Comparison of ENCODE assay signal across 7 cellular contexts in the genomic region with DNA sequence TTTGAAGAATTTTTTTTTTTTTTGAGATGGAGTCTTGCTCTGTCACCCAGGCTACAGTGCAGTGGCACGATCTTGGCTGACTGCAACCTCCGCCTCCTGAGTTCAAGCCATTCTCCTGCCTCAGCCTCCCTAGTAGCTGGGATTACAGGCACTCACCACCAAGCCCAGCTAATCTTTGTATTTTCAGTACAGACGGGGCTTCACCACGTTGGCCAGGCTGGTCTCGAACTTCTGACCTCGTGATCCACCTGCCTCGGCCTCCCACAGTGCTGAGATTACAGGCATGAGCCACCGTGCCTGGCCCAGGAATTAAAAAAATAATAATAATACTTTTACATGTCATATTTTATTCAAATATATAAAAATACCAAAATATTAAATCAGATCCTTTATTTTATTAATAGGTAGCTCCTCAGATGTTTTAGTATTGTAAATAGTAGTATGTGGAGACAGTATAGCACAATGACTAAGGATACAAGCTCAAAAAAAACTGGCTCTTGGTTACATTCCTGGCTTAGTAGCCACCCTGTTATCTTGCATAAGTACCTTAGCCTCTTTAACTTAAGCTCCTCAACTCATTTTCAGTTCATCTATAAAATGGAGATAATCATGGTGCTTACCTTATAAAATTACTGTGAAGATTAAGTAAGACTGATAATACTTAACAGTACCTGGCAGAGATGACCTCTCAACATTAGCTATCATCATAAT. TPM values are rescaled to one million over a fixed set of nuclear protein-coding genes. Genes with fewer than 3 reads are reported as not detected.
DNase-seq lines count a peak whose midpoint lies in the region; ATAC-seq, FAIRE-seq and TF ChIP-seq lines count a peak whose summit lies in the region.
"Not testable (repeated sequence)": the region's sequence is repeated elsewhere in the genome, so short reads cannot be mapped to it uniquely, and the experiment has no call there.

No MANE protein-coding gene starts in this region.

- not testable (repeated sequence) for H3K27me3 ChIP-seq in adipocyte (replicated peaks; ENCODE audit: control insufficient read depth, insufficient read depth, low read length); bronchial epithelial cell (ENCODE audit: control insufficient read depth, insufficient read depth, low read length); left lung

- DNase-seq in AG20443 (ENCODE audit: low spot score) (peak; percentile 29), GM03348 (ENCODE audit: low spot score) (peak; percentile 57), NCI-H226 (peak; percentile 63), adipocyte (ENCODE audit: low read depth) (peak; percentile 37), bronchial epithelial cell (ENCODE audit: low read depth) (peak; percentile 17), fibroblast of mammary gland (ENCODE audit: low read depth) (peak; percentile 49)
- DNase-seq in left lung: not testable (repeated sequence)

- TF ChIP-seq CTCF in bronchial epithelial cell (IDR thresholded peaks at IDR 0.05; ENCODE audit: insufficient read depth, low read length, severe bottlenecking); fibroblast of mammary gland (conservative IDR thresholded peaks at IDR 0.05; ENCODE audit: control insufficient read depth, insufficient read depth, low read depth, low read length); left lung (IDR thresholded peaks at IDR 0.05): not testable (repeated sequence)

- H3K4me3 ChIP-seq in adipocyte (ENCODE audit: low read length); bronchial epithelial cell (ENCODE audit: low read depth, low read length); fibroblast of mammary gland (ENCODE audit: control insufficient read depth, low read depth, low read length); left lung: not testable (repeated sequence)

- H3K9me3 ChIP-seq in adipocyte (ENCODE audit: control insufficient read depth, low read length); left lung: not testable (repeated sequence)

- peaks cover 18% of the 10 kb centered on the region for H3K4me1 ChIP-seq in adipocyte (ENCODE audit: control insufficient read depth, insufficient read depth, low read length)
- H3K4me1 ChIP-seq in left lung: peaks cover 4 to 38% of the 10 kb centered on the region in 2 donors

- H3K27ac ChIP-seq in left lung: not testable (repeated sequence)

- H3K36me3 ChIP-seq in adipocyte (ENCODE audit: control insufficient read depth, insufficient read depth, low read length, severe bottlenecking); bronchial epithelial cell (ENCODE audit: control insufficient read depth, insufficient read depth, low read length); left lung: not testable (repeated sequence)

- intact Hi-C loops in left lung (cut with DNase I): loop anchor here in 1 of 2 donors (10.0 kb wide), 1 partner anchor 252 kb away; no protein-coding TSS in a partner anchor

- not testable (repeated sequence) for H3K9ac ChIP-seq in adipocyte (ENCODE audit: low read length)

- peak; percentile 45 for ATAC-seq in left lung

- FAIRE-seq in bronchial epithelial cell (lab: Jason Lieb, UNC): not testable (repeated sequence)

RNA-seq across cellular contexts. Expression of a gene that starts 53.1 kb away (rescaled TPM):
- total RNA-seq in bronchial epithelial cell: 39.8 and 62.6 TPM in 2 replicates
- 10 to 100 TPM; 56.2 to 68.2 TPM for total RNA-seq in left lung
